Comparison of ENCODE assay signal across 1 cellular context in genomic region chr12:96399081-96399918, GRCh38.
TF ChIP-seq lines count a peak whose summit lies in the region.

No MANE protein-coding gene starts in this region.

TF ChIP-seq in K562, 482 proteins besides CTCF, POLR2A, EP300 and RAD21 (continued from another document):
- TF ChIP-seq TFAP4 (CRISPR knock-in tag; IDR thresholded peaks at IDR 0.05; ENCODE audit: borderline replicate concordance) (peak; percentile 48; the same call in 1 of the 2 replicates), CBX1 (IDR thresholded peaks at IDR 0.05; ENCODE audit: low read depth) (0 out of 2 replicates have a peak, but pooled peaks have one; percentile 45), FOXP1 (CRISPR knock-in tag; IDR thresholded peaks at IDR 0.05) (peak; percentile 18; the same call in 1 of the 2 replicates), THAP12 (CRISPR knock-in tag; IDR thresholded peaks at IDR 0.05) (peak; percentile 62), BRD9 (IDR thresholded peaks at IDR 0.05; ENCODE audit: low read depth, partially characterized antibody) (no peak), POLR2AphosphoS5 (IDR thresholded peaks at IDR 0.05; ENCODE audit: control insufficient read depth, insufficient read depth, low read depth, low read length) (peak; percentile 62), ZNF639 (CRISPR knock-in tag; conservative IDR thresholded peaks at IDR 0.05 in 1 of 2, IDR thresholded peaks at IDR 0.05 in 1 of 2) (no peak; a peak in 1 of 4 replicates), GATAD2A (IDR thresholded peaks at IDR 0.05) (peak; percentile 87; the same call in 1 of the 2 replicates), PKNOX1 (IDR thresholded peaks at IDR 0.05) (no peak), POLR3A (IDR thresholded peaks at IDR 0.05; ENCODE audit: borderline replicate concordance, extremely low read depth, insufficient read depth, insufficient read length) (no peak), FOXO4 (CRISPR knock-in tag; IDR thresholded peaks at IDR 0.05) (no peak), ZKSCAN3 (CRISPR knock-in tag; IDR thresholded peaks at IDR 0.05) (no peak), MAZ (CRISPR knock-in tag; conservative IDR thresholded peaks at IDR 0.05 in 1 of 2, IDR thresholded peaks at IDR 0.05 in 1 of 2) (peak; percentile 91 to 92), MCM3 (IDR thresholded peaks at IDR 0.05) (no peak), E4F1 (CRISPR knock-in tag; IDR thresholded peaks at IDR 0.05; ENCODE audit: borderline replicate concordance) (no peak), ZNF764 (CRISPR knock-in tag; IDR thresholded peaks at IDR 0.05; ENCODE audit: low read depth) (no peak), NR2C2 (CRISPR knock-in tag; IDR thresholded peaks at IDR 0.05) (no peak), NR2C2 (tag; IDR thresholded peaks at IDR 0.05) (peak; percentile 39), MTA1 (IDR thresholded peaks at IDR 0.05; ENCODE audit: borderline replicate concordance) (no peak; the same call in 1 of the 2 replicates), NFATC3 (IDR thresholded peaks at IDR 0.05) (no peak), MGA (IDR thresholded peaks at IDR 0.05) (no peak), YY1 (IDR thresholded peaks at IDR 0.05; ENCODE audit: borderline replicate concordance in 1 of 3, control insufficient read depth in 1 of 3, extremely low read depth in 1 of 3, insufficient read depth in 3 of 3, insufficient read length in 1 of 3, insufficient replicate concordance in 2 of 3, low read depth in 1 of 3, low read length in 2 of 3) (peak in 1 of 3 experiments; percentile 16), EWSR1 (IDR thresholded peaks at IDR 0.05; ENCODE audit: borderline replicate concordance, low read depth, partially characterized antibody) (no peak), ATF7 (IDR thresholded peaks at IDR 0.05) (peak; percentile 36; the same call in 1 of the 2 replicates)
